In the genomic region with DNA sequence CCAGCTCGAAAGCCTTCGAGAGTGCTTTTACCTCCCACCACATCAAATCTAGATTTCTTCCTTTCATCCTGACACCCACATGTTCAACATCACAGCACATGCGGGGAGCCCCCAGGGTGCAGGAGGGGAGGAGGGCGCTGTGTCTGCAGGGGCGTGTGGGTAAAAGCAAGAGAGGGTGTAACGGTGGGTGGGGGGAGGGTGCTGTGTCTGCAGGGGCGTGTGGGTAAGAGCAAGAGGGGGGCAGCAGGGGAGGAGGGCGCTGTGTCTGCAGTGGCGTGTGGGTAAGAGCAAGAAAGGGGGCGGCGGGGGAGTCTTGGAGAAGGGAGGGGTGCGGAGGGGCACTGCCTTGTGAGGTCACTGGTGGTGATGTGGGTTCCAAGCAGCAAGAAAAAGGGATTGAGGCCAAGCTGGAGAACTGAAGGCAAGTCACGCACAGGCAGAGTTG, we compare ENCODE assay signal across 11 cellular contexts. TPM values are rescaled to one million over a fixed set of nuclear protein-coding genes. Genes with fewer than 3 reads are reported as not detected.
DNase-seq lines count a peak whose midpoint lies in the region; ATAC-seq, FAIRE-seq and TF ChIP-seq lines count a peak whose summit lies in the region.
"Had no signal": no experiment of that assay in that cellular context is flagged by ENCODE, and none has a peak within 500 bp of the region (broad histone marks: within the 10 kb centered on the region; RNA-seq: fewer than 3 reads in every experiment).

No MANE protein-coding gene starts in this region.

- no peaks in the 10 kb centered on the region for H3K23me2 ChIP-seq in H1 (ENCODE audit: low read depth, low read length)

- DNase-seq in CD8-positive, alpha-beta memory T cell, result peak in 3 of 5 donors; percentile 33 to 81 (median 50)
- peak; percentile 75 for DNase-seq in activated CD8-positive, alpha-beta T cell treated with anti-CD3 and anti-CD28 coated beads for 36 hours
- DNase-seq in H1 (ENCODE audit: low read depth in 1 of 2, low spot score in 2 of 2) (no peak), Caco-2 (no peak), NCI-H774 (lab: John Stamatoyannopoulos, UW) (no peak), D341Med (ENCODE audit: low spot score) (no peak)
- DNase-seq in stimulated activated CD4-positive, alpha-beta T cell treated with anti-CD3 and anti-CD28 coated beads, Interleukin-2, amount 100 ng/mL, for 4 hours (ENCODE audit: low read depth), result peak; percentile 68
- DNase-seq: DMS 273 treated with DMSO at 0.1 percent for 48 hours, Karpas-422, PC-9 had no signal

- H3K4me1 Mint-ChIP-seq in CD8-positive, alpha-beta memory T cell, result peaks cover 26 to 41% (median 37%) of the 10 kb centered on the region in 3 donors
- H3K4me1 Mint-ChIP-seq in activated CD8-positive, alpha-beta T cell treated with anti-CD3 and anti-CD28 coated beads for 36 hours (ENCODE audit: low read depth), result peaks cover 48% of the 10 kb centered on the region
- peaks cover 13% of the 10 kb centered on the region for H3K4me1 Mint-ChIP-seq in Caco-2 (ENCODE audit: low read depth, unreplicated experiment)

- H3K9ac ChIP-seq in H1 (replicated peaks in 1 of 4; ENCODE audit: extremely low read depth in 1 of 4, low read depth in 3 of 4, low read length in 3 of 4), result no peak overlapping the region

- no peak overlapping the region for H2AK5ac ChIP-seq in H1 (ENCODE audit: low read depth, low read length)

- no peak overlapping the region for H3K56ac ChIP-seq in H1 (replicated peaks; ENCODE audit: insufficient read length, low read depth, low read length)

- no peak overlapping the region for H3K23ac ChIP-seq in H1 (ENCODE audit: insufficient read length)

- no peak overlapping the region for H2BK15ac ChIP-seq in H1 (ENCODE audit: low read length)

- H3K4ac ChIP-seq in H1 (replicated peaks; ENCODE audit: insufficient read length, low read depth, low read length), result no peak overlapping the region

- no peak overlapping the region for H3K14ac ChIP-seq in H1 (ENCODE audit: insufficient read length)

- no peak overlapping the region for H3K4me2 ChIP-seq in H1 (ENCODE audit: insufficient read depth in 1 of 2, low read depth in 2 of 2, low read length in 2 of 2)
- H3K4me2 ChIP-seq: PC-9 had no signal

- H3K4me3 Mint-ChIP-seq in CD8-positive, alpha-beta memory T cell, result peak overlapping the region in 6 of 7 donors; percentile 40 to 80 (median 64)
- peak overlapping the region; percentile 48 for H3K4me3 Mint-ChIP-seq in activated CD8-positive, alpha-beta T cell treated with anti-CD3 and anti-CD28 coated beads for 36 hours
- H3K4me3 Mint-ChIP-seq in Caco-2 (ENCODE audit: unreplicated experiment), result no peak overlapping the region

- POLR2A ChIA-PET in CD8-positive, alpha-beta memory T cell (lab: Charles Lee), result no interaction called here
- POLR2A ChIA-PET in activated CD8-positive, alpha-beta T cell treated with anti-CD3 and anti-CD28 coated beads for 36 hours (lab: Charles Lee), result interaction anchor here (1.5 kb wide), 1 partner anchor 12 kb away, joined by 4 read pairs; no protein-coding TSS in a partner anchor
- POLR2A ChIA-PET in H1 (lab: Charles Lee; ENCODE audit: partially characterized antibody) (interaction anchor here (0.8 kb wide), 1 partner anchor 116 kb away, joined by 3 read pairs; no protein-coding TSS in a partner anchor), Caco-2 (lab: Charles Lee) (no interaction called here)

- H2AFZ ChIP-seq in H1 (ENCODE audit: low read length), result no peak overlapping the region
- H2AFZ ChIP-seq: PC-9 had no signal

- H3K9me3 ChIP-seq in CD8-positive, alpha-beta memory T cell (ENCODE audit: low read length), result no peaks in the 10 kb centered on the region
- H3K9me3 ChIP-seq in H1 (ENCODE audit: insufficient read depth in 2 of 2, low read depth in 1 of 2, low read length in 1 of 2), result no peaks in the 10 kb centered on the region
- no peaks in the 10 kb centered on the region for H3K9me3 ChIP-seq in Caco-2

- TF ChIP-seq RAD21 in H1 (IDR thresholded peaks at IDR 0.05 in 1 of 2, conservative IDR thresholded peaks at IDR 0.05 in 1 of 2; ENCODE audit: low read depth in 2 of 2, low read length in 2 of 2), result no peak

- no TSS peak for BruUV-seq in Caco-2 (replicated peaks; lab: Mats Ljungman, UMichigan)

- no peak for FAIRE-seq in H1 (lab: Jason Lieb, UNC)

- peak overlapping the region in 1 of 8 donors; percentile 42 for H3K27ac Mint-ChIP-seq in CD8-positive, alpha-beta memory T cell
- no peak overlapping the region for H3K27ac Mint-ChIP-seq in activated CD8-positive, alpha-beta T cell treated with anti-CD3 and anti-CD28 coated beads for 36 hours
- H3K27ac Mint-ChIP-seq in Caco-2 (ENCODE audit: unreplicated experiment), result no peak overlapping the region

- no peaks in the 10 kb centered on the region for H3K36me3 ChIP-seq in CD8-positive, alpha-beta memory T cell (ENCODE audit: insufficient read depth, low read length)
- H3K36me3 ChIP-seq in H1 (ENCODE audit: control insufficient read depth in 2 of 4, insufficient read depth in 4 of 4, low read length in 3 of 4) (no peaks in the 10 kb centered on the region), Caco-2 (ENCODE audit: control insufficient read depth, insufficient read depth, low read length) (no peaks in the 10 kb centered on the region)

- CTCF ChIA-PET in CD8-positive, alpha-beta memory T cell (lab: Charles Lee), result no interaction called here
- CTCF ChIA-PET in activated CD8-positive, alpha-beta T cell treated with anti-CD3 and anti-CD28 coated beads for 36 hours (lab: Charles Lee), result interaction anchor here (1.2 kb wide), 1 partner anchor 18 kb away, joined by 4 read pairs; no protein-coding TSS in a partner anchor
- CTCF ChIA-PET in H1 (lab: Charles Lee; ENCODE audit: partially characterized antibody), result interaction anchor here (0.5 to 1.2 kb wide), 2 partner anchors 162 to 172 kb away, joined by 3 to 4 read pairs; no protein-coding TSS in a partner anchor
- CTCF ChIA-PET in Caco-2 (lab: Charles Lee), result no interaction called here

- H3K36me3 Mint-ChIP-seq in CD8-positive, alpha-beta memory T cell, result peaks cover 0 to 2% (median 0%) of the 10 kb centered on the region in 3 donors
- peaks cover 9% of the 10 kb centered on the region for H3K36me3 Mint-ChIP-seq in activated CD8-positive, alpha-beta T cell treated with anti-CD3 and anti-CD28 coated beads for 36 hours (ENCODE audit: low read depth)
- no peaks in the 10 kb centered on the region for H3K36me3 Mint-ChIP-seq in Caco-2 (ENCODE audit: insufficient read depth, unreplicated experiment)

- ATAC-seq in activated CD8-positive, alpha-beta T cell treated with anti-CD3 and anti-CD28 coated beads for 36 hours, result peak; percentile 73
- no peak for ATAC-seq in GM21786 (IDR thresholded peaks at IDR 0.05; ENCODE audit: unreplicated experiment)

- peak overlapping the region; percentile 39; the same call in 1 of the 2 replicates for H2BK5ac ChIP-seq in H1 (ENCODE audit: low read depth, low read length)

- TF ChIP-seq POLR2A in H1 (IDR thresholded peaks at IDR 0.05; ENCODE audit: control extremely low read depth in 1 of 2, low read depth in 2 of 2, low read length in 2 of 2), result no peak

- no peak for TF ChIP-seq EP300 in H1 (IDR thresholded peaks at IDR 0.05; ENCODE audit: borderline replicate concordance in 1 of 2, low read depth in 2 of 2, low read length in 2 of 2)

- no peaks in the 10 kb centered on the region for H3K9me3 Mint-ChIP-seq in CD8-positive, alpha-beta memory T cell
- H3K9me3 Mint-ChIP-seq in activated CD8-positive, alpha-beta T cell treated with anti-CD3 and anti-CD28 coated beads for 36 hours, result no peaks in the 10 kb centered on the region
- H3K9me3 Mint-ChIP-seq in Caco-2 (ENCODE audit: unreplicated experiment), result no peaks in the 10 kb centered on the region

- H3K79me2 ChIP-seq in H1 (ENCODE audit: control insufficient read depth in 1 of 2, insufficient read depth in 2 of 2, low read length in 2 of 2), result no peaks in the 10 kb centered on the region

- H3K27ac ChIP-seq in CD8-positive, alpha-beta memory T cell (ENCODE audit: low read depth, low read length), result no peak overlapping the region
- no peak overlapping the region for H3K27ac ChIP-seq in H1 (ENCODE audit: low read depth, low read length)
- H3K27ac ChIP-seq: PC-9 had no signal

- H3K79me1 ChIP-seq in H1 (ENCODE audit: low read depth, low read length), result no peaks in the 10 kb centered on the region

- no peak overlapping the region for H4K91ac ChIP-seq in H1 (replicated peaks; ENCODE audit: insufficient read length, low read length)

- no peaks in the 10 kb centered on the region for H3K27me3 ChIP-seq in CD8-positive, alpha-beta memory T cell (ENCODE audit: insufficient read depth, low read length, poor library complexity, severe bottlenecking)
- H3K27me3 ChIP-seq in H1 (replicated peaks in 1 of 4; ENCODE audit: control insufficient read depth in 3 of 4, extremely low read depth in 1 of 4, insufficient read depth in 3 of 4, low read length in 3 of 4), result no peaks in the 10 kb centered on the region
- no peaks in the 10 kb centered on the region for H3K27me3 ChIP-seq in Caco-2 (replicated peaks; ENCODE audit: control insufficient read depth, insufficient read depth, low read length)

- TF ChIP-seq CTCF in activated CD8-positive, alpha-beta T cell treated with anti-CD3 and anti-CD28 coated beads for 36 hours (IDR thresholded peaks at IDR 0.05), result no peak
- TF ChIP-seq CTCF in H1 (IDR thresholded peaks at IDR 0.05; ENCODE audit: control extremely low read depth in 1 of 3, insufficient read depth in 1 of 3, low read depth in 1 of 3, low read length in 3 of 3), result no peak
- TF ChIP-seq CTCF in Caco-2 (IDR thresholded peaks at IDR 0.05; ENCODE audit: insufficient read depth in 1 of 2, low read depth in 1 of 2, low read length in 1 of 2, severe bottlenecking in 1 of 2, unreplicated experiment in 1 of 2), result no peak

- intact Hi-C loops in activated CD8-positive, alpha-beta T cell treated with anti-CD3 and anti-CD28 coated beads for 36 hours (cut with micrococcal nuclease), result no loop called here
- intact Hi-C loops in Caco-2 (cut with micrococcal nuclease; ENCODE audit: unreplicated experiment), result no loop called here

- WGBS in H1 (ENCODE audit: extremely low coverage in 1 of 2, insufficient coverage in 1 of 2, insufficient read length in 1 of 2, insufficient replicate concordance in 2 of 2, low coverage in 1 of 2, low lambda C conversion rate in 2 of 2, missing lambda C conversion rate in 1 of 2), 2 experiments, result 80% methylated on average over 6 of the region's 13 CpGs; no CpG with 5 or more reads in 1 of the 2 experiments

- H2BK12ac ChIP-seq in H1 (ENCODE audit: low read depth, low read length), result no peak overlapping the region

- H4K5ac ChIP-seq in H1 (ENCODE audit: insufficient read length, low read depth, low read length), result no peak overlapping the region

- H3K18ac ChIP-seq in H1 (ENCODE audit: extremely low read depth, low read length), result no peak overlapping the region; the same call in 1 of the 2 replicates

- H3K27me3 Mint-ChIP-seq in CD8-positive, alpha-beta memory T cell, result no peaks in the 10 kb centered on the region
- peaks cover 3% of the 10 kb centered on the region for H3K27me3 Mint-ChIP-seq in activated CD8-positive, alpha-beta T cell treated with anti-CD3 and anti-CD28 coated beads for 36 hours
- no peaks in the 10 kb centered on the region for H3K27me3 Mint-ChIP-seq in Caco-2 (ENCODE audit: insufficient read depth, unreplicated experiment)

- peaks cover 2% of the 10 kb centered on the region in 2 experiments for H4K20me1 ChIP-seq in H1 (replicated peaks in 1 of 2; ENCODE audit: control insufficient read depth in 1 of 2, insufficient read depth in 2 of 2, low read length in 2 of 2)

- no peak overlapping the region for H2BK120ac ChIP-seq in H1 (replicated peaks; ENCODE audit: low read depth, low read length)

- no peak overlapping the region for H4K8ac ChIP-seq in H1 (ENCODE audit: extremely low read depth, insufficient read depth, low read length)

- no peak overlapping the region for H3K4me3 ChIP-seq in CD8-positive, alpha-beta memory T cell (ENCODE audit: low read length)
- H3K4me3 ChIP-seq in H1 (ENCODE audit: extremely low read depth in 1 of 4, insufficient read depth in 2 of 4, low read depth in 3 of 4, low read length in 4 of 4) (no peak overlapping the region), Caco-2 (ENCODE audit: low read depth, low read length) (no peak overlapping the region)
- H3K4me3 ChIP-seq: PC-9 had no signal

- peaks cover 21% of the 10 kb centered on the region for H3K4me1 ChIP-seq in CD8-positive, alpha-beta memory T cell (ENCODE audit: insufficient read depth, low read length)
- peaks cover 0 to 8% (median 4%) of the 10 kb centered on the region in 4 experiments; a peak in 4 of 7 replicates for H3K4me1 ChIP-seq in H1 (replicated peaks in 1 of 4; ENCODE audit: control insufficient read depth in 3 of 4, insufficient read depth in 4 of 4, low read length in 3 of 4)
- H3K4me1 ChIP-seq in Caco-2, result peaks cover 13% of the 10 kb centered on the region

- H2BK20ac ChIP-seq in H1 (ENCODE audit: low read length), result no peak overlapping the region

RNA-seq across cellular contexts. Expression of a gene that starts 34.6 kb away (rescaled TPM):
- 1 to 10 TPM; 8.2 to 9.2 TPM for total RNA-seq in CD8-positive, alpha-beta memory T cell
- 1.2 TPM for polyA plus RNA-seq in CD8-positive, alpha-beta memory T cell
- total RNA-seq in activated CD8-positive, alpha-beta T cell treated with anti-CD3 and anti-CD28 coated beads for 36 hours, result 1 to 10 TPM; 4.1 to 4.8 TPM
- total RNA-seq in H1 (2021; fragmentation: NEBNext Ultra II Directional; extraction: Animal tissue kit (Norgen Biotek cat#: 25700)), result 13.1 and 13.4 TPM in 2 replicates
- polyA plus RNA-seq in H1 (2011; rRNA removed), result 5.4 and 10.5 TPM in 2 replicates
- 4.9 TPM for polyA plus RNA-seq in H1 (2011; cell fraction: cytosol; rRNA removed)
- polyA plus RNA-seq in H1 (2011; cell fraction: nucleus; rRNA removed), result 11.9 TPM
- 5.1 to 6.7 TPM (median 5.5 TPM) in 4 replicates for polyA plus RNA-seq in H1 (2012, experiment 1 of 2)
- 4.0 TPM for polyA plus RNA-seq in H1 (2012, experiment 2 of 2)
- 9.1 TPM for polyA plus RNA-seq in H1 (2013, experiment 1 of 2)
- 10.1 TPM for polyA plus RNA-seq in H1 (2013, experiment 2 of 2)
- 8.1 and 11.4 TPM in 2 replicates for polyA minus RNA-seq in H1 (2011; rRNA and poly(A)+ RNA removed)
- 21.2 TPM for polyA minus RNA-seq in H1 (2011; cell fraction: cytosol; rRNA and poly(A)+ RNA removed)
- 9.9 TPM for polyA minus RNA-seq in H1 (2011; cell fraction: nucleus; rRNA and poly(A)+ RNA removed)
- total RNA-seq in Caco-2 (2022), result 11.5 and 12.6 TPM in 2 replicates

Comparison
In these comparisons a context has a peak if more than half of its experiments do, and no peak if none do; other contexts are left out.
1. DNase-seq: peak in CD8-positive, alpha-beta memory T cell (3 of 5), activated CD8-positive, alpha-beta T cell treated with anti-CD3 and anti-CD28 coated beads for 36 hours (single experiment) and stimulated activated CD4-positive, alpha-beta T cell treated with anti-CD3 and anti-CD28 coated beads, Interleukin-2, amount 100 ng/mL, for 4 hours (single experiment); none in H1 (0 of 2), Caco-2 (0 of 2), NCI-H774 (single experiment) and D341Med (single experiment).
2. CTCF ChIA-PET loops: an anchor here in activated CD8-positive, alpha-beta T cell treated with anti-CD3 and anti-CD28 coated beads for 36 hours (1.2 kb wide) and H1 (0.5 to 1.2 kb wide); none called in CD8-positive, alpha-beta memory T cell and Caco-2.
3. POLR2A ChIA-PET loops: an anchor here in activated CD8-positive, alpha-beta T cell treated with anti-CD3 and anti-CD28 coated beads for 36 hours (1.5 kb wide) and H1 (0.8 kb wide); none called in CD8-positive, alpha-beta memory T cell and Caco-2.